22 cellular contexts compared by ENCODE assay signal in genomic region chr2:17652681-17653080, GRCh38.
DNase-seq lines count a peak whose midpoint lies in the region; ATAC-seq and TF ChIP-seq lines count a peak whose summit lies in the region.
"Had no signal": no experiment of that assay in that cellular context is flagged by ENCODE, and none has a peak within 500 bp of the region (broad histone marks: within the 10 kb centered on the region; RNA-seq: fewer than 3 reads in every experiment).

No MANE protein-coding gene starts in this region.

- no peak for ATAC-seq in GM21367 (IDR thresholded peaks at IDR 0.05; ENCODE audit: unreplicated experiment)
- ATAC-seq: CD8-positive, alpha-beta T cell; GM12878; HCT116; HepG2 had no signal

- H3K27ac ChIP-seq in mammary epithelial cell (ENCODE audit: insufficient read depth, low read depth, low read length) (no peak overlapping the region), neuronal stem cell (replicated peaks; ENCODE audit: low read length) (peak overlapping the region; percentile 32)
- H3K27ac ChIP-seq: BLaER1 treated with 17β-estradiol and CSF1 and Interleukin-3, amounts not matched to agents 10 nM and 100 nM; GM23248 had no signal

- H3K27ac Mint-ChIP-seq in MCF 10A (ENCODE audit: low read depth, unreplicated experiment) = no peak overlapping the region
- H3K27ac Mint-ChIP-seq: CD8-positive, alpha-beta T cell; HFFc6; IgD-negative memory B cell had no signal

- H3K9me3 ChIP-seq in mammary epithelial cell (replicated peaks; ENCODE audit: insufficient read depth, low read length) = no peaks in the 10 kb centered on the region
- no peaks in the 10 kb centered on the region for H3K9me3 ChIP-seq in neuronal stem cell (replicated peaks in 1 of 2; ENCODE audit: control insufficient read depth in 2 of 2, insufficient read depth in 1 of 2, low read depth in 1 of 2, low read length in 2 of 2)
- H3K9me3 ChIP-seq: BLaER1 treated with 17β-estradiol and CSF1 and Interleukin-3, amounts not matched to agents 10 nM and 100 nM had no signal

- H4K20me1 ChIP-seq in mammary epithelial cell (ENCODE audit: insufficient read depth, low read length) = no peaks in the 10 kb centered on the region

- intact Hi-C loops in mammary epithelial cell (cut with micrococcal nuclease) (no loop called here), MCF 10A (cut with micrococcal nuclease) (no loop called here)

- H3K4me2 ChIP-seq in mammary epithelial cell (ENCODE audit: insufficient read depth, low read depth, low read length) (peak overlapping the region; percentile 2), neuronal stem cell (ENCODE audit: insufficient read depth, low read length, poor library complexity, severe bottlenecking) (no peak overlapping the region)

- H3K4me1 Mint-ChIP-seq in MCF 10A (ENCODE audit: insufficient read depth, unreplicated experiment) = no peaks in the 10 kb centered on the region

- no peaks in the 10 kb centered on the region for H3K79me1 ChIP-seq in neuronal stem cell (ENCODE audit: low read depth, low read length)

- H3K4me3 Mint-ChIP-seq in MCF 10A (ENCODE audit: unreplicated experiment) = no peak overlapping the region
- H3K4me3 Mint-ChIP-seq: CD8-positive, alpha-beta T cell; HFFc6; IgD-negative memory B cell had no signal

- H4K8ac ChIP-seq in neuronal stem cell (ENCODE audit: low read depth, low read length) = no peak overlapping the region

- no peak overlapping the region for H3K4ac ChIP-seq in neuronal stem cell (ENCODE audit: low read length)

- H2BK15ac ChIP-seq in neuronal stem cell (ENCODE audit: low read length) = no peak overlapping the region

- TF ChIP-seq CTCF in mammary epithelial cell (conservative IDR thresholded peaks at IDR 0.05 in 1 of 2, IDR thresholded peaks at IDR 0.05 in 1 of 2; ENCODE audit: extremely low read depth in 1 of 2, insufficient read depth in 1 of 2, low read depth in 1 of 2, low read length in 2 of 2) (no peak), MCF 10A (IDR thresholded peaks at IDR 0.05; ENCODE audit: unreplicated experiment) (no peak), fibroblast of the aortic adventitia (IDR thresholded peaks at IDR 0.05; ENCODE audit: insufficient read depth, low read length) (no peak)

- H2AK5ac ChIP-seq in neuronal stem cell (ENCODE audit: low read depth, low read length) = no peak overlapping the region

- H2AFZ ChIP-seq in mammary epithelial cell (ENCODE audit: low read depth, low read length) (no peak overlapping the region), neuronal stem cell (ENCODE audit: low read length) (no peak overlapping the region)
- H2AFZ ChIP-seq: GM23248 had no signal

- BruUV-seq in mammary epithelial cell (replicated peaks; lab: Mats Ljungman, UMichigan) (no TSS peak), MCF 10A (replicated peaks; lab: Mats Ljungman, UMichigan) (no TSS peak)

- no peak overlapping the region for H3K14ac ChIP-seq in neuronal stem cell (ENCODE audit: low read length)

- POLR2A ChIA-PET in MCF 10A (lab: Yijun Ruan, JAX) = no interaction called here

- dilution Hi-C loops in mammary epithelial cell (cut with HindIII; ENCODE audit: low sequenced_read_pairs) = loop anchor here (25.0 kb wide), 1 partner anchor 340 kb away; no protein-coding TSS in a partner anchor

- H3K27me3 ChIP-seq in mammary epithelial cell (ENCODE audit: insufficient read depth, low read length) (no peaks in the 10 kb centered on the region), neuronal stem cell (ENCODE audit: control insufficient read depth in 3 of 3, insufficient read depth in 3 of 3, low read depth in 1 of 3, low read length in 3 of 3) (no peaks in the 10 kb centered on the region)
- H3K27me3 ChIP-seq: BLaER1 treated with 17β-estradiol and CSF1 and Interleukin-3, amounts not matched to agents 10 nM and 100 nM had no signal

- DNase-seq in mammary epithelial cell = no peak
- DNase-seq in MCF 10A (ENCODE audit: unreplicated experiment) = no peak
- DNase-seq in astrocyte of the hippocampus (ENCODE audit: low read depth, low spot score) = peak; percentile 29
- peak; percentile 52 for DNase-seq in fibroblast of the aortic adventitia (ENCODE audit: low read depth)
- no peak for DNase-seq in neuronal stem cell (ENCODE audit: low spot score)
- no peak for DNase-seq in Kasumi-1 (lab: John Stamatoyannopoulos, UW)
- no peak for DNase-seq in HUDEP-2 (lab: John Stamatoyannopoulos, UW; ENCODE audit: unreplicated experiment in 76 of 76)
- DNase-seq: 8988T; Calu3; CD8-positive, alpha-beta T cell; DMS 273 treated with DMSO at 0.1 percent for 48 hours; DMS53; DND-41; EL; GM23248; HFFc6 had no signal

- H2BK5ac ChIP-seq in neuronal stem cell (ENCODE audit: low read length) = no peak overlapping the region

- WGBS in mammary epithelial cell (ENCODE audit: low coverage, missing lambda C conversion rate) = 11% methylated on average over 2 of the region's 2 CpGs
- WGBS in neuronal stem cell (ENCODE audit: extremely low coverage in 2 of 2, insufficient read length in 2 of 2, insufficient replicate concordance in 1 of 2), 2 donors = no CpG with 5 or more reads among the region's 2 CpGs

- H3K9ac ChIP-seq in mammary epithelial cell (ENCODE audit: insufficient read depth, low read length) (no peak overlapping the region), neuronal stem cell (ENCODE audit: low read depth, low read length, poor library complexity) (no peak overlapping the region)
- H3K9ac ChIP-seq: BLaER1 treated with 17β-estradiol and CSF1 and Interleukin-3, amounts not matched to agents 10 nM and 100 nM; GM23248 had no signal

- no peaks in the 10 kb centered on the region for H3K27me3 Mint-ChIP-seq in MCF 10A (ENCODE audit: insufficient read depth, unreplicated experiment)
- H3K27me3 Mint-ChIP-seq: IgD-negative memory B cell had no signal

- peaks cover 6% of the 10 kb centered on the region for H3K36me3 Mint-ChIP-seq in MCF 10A (ENCODE audit: insufficient read depth, unreplicated experiment)
- H3K36me3 Mint-ChIP-seq: CD8-positive, alpha-beta T cell; IgD-negative memory B cell had no signal

- no peaks in the 10 kb centered on the region for H3K79me2 ChIP-seq in mammary epithelial cell (ENCODE audit: insufficient read depth, low read length)

- no peak overlapping the region for H2BK120ac ChIP-seq in neuronal stem cell (ENCODE audit: low read depth, low read length)

- no peak overlapping the region for H3K23ac ChIP-seq in neuronal stem cell (ENCODE audit: low read depth, low read length, poor library complexity)

- H3K36me3 ChIP-seq in mammary epithelial cell (ENCODE audit: insufficient read depth, low read length) (no peaks in the 10 kb centered on the region), neuronal stem cell (replicated peaks in 1 of 2; ENCODE audit: control insufficient read depth in 2 of 2, insufficient read depth in 2 of 2, low read length in 2 of 2) (no peaks in the 10 kb centered on the region)

- H2BK12ac ChIP-seq in neuronal stem cell (ENCODE audit: low read length) = no peak overlapping the region

- H3K9me3 Mint-ChIP-seq in MCF 10A (ENCODE audit: unreplicated experiment) = no peaks in the 10 kb centered on the region
- H3K9me3 Mint-ChIP-seq: CD8-positive, alpha-beta T cell; HFFc6; IgD-negative memory B cell had no signal

- H3K4me1 ChIP-seq in mammary epithelial cell (ENCODE audit: insufficient read depth, low read length) = peaks cover 11% of the 10 kb centered on the region
- peaks cover 8% of the 10 kb centered on the region in 2 donors for H3K4me1 ChIP-seq in neuronal stem cell (ENCODE audit: control insufficient read depth in 2 of 2, insufficient read depth in 1 of 2, low read depth in 1 of 2, low read length in 2 of 2)

- CTCF ChIA-PET in mammary epithelial cell (lab: Charles Lee; ENCODE audit: low non-redundant PET) = no interaction called here
- CTCF ChIA-PET in MCF 10A (lab: Yijun Ruan, JAX) = interaction anchor here (0.6 to 1.4 kb wide), 2 partner anchors 481 to 1044 kb away, joined by 3 read pairs; no protein-coding TSS in a partner anchor

- H3K18ac ChIP-seq in neuronal stem cell (ENCODE audit: low read length) = no peak overlapping the region

- H4K91ac ChIP-seq in neuronal stem cell (ENCODE audit: low read depth, low read length, poor library complexity) = no peak overlapping the region

- H3K4me3 ChIP-seq in mammary epithelial cell (replicated peaks in 1 of 3; ENCODE audit: insufficient read depth in 1 of 3, low read depth in 2 of 3, low read length in 3 of 3) (no peak overlapping the region), fibroblast of the aortic adventitia (ENCODE audit: low read depth, low read length) (no peak overlapping the region), neuronal stem cell (ENCODE audit: low read length in 2 of 2) (no peak overlapping the region)
- H3K4me3 ChIP-seq: BLaER1 treated with 17β-estradiol and CSF1 and Interleukin-3, amounts not matched to agents 10 nM and 100 nM; GM12878; GM23248 had no signal

- in situ Hi-C loops in mammary epithelial cell (cut with MboI; ENCODE audit: low sequenced_read_pairs in 2 of 2) = loop anchor here in 1 of 2 donors (25.0 kb wide), 1 partner anchor 340 kb away; no protein-coding TSS in a partner anchor

Comparison
In these comparisons a context has a peak if more than half of its experiments do, and no peak if none do; other contexts are left out.
1. DNase-seq: peak in astrocyte of the hippocampus (single experiment) and fibroblast of the aortic adventitia (single experiment); none in mammary epithelial cell (single experiment), MCF 10A (single experiment), neuronal stem cell (single experiment), Kasumi-1 (0 of 2) and HUDEP-2 (0 of 76).